In genomic region chr11:62360685-62361084, GRCh38 we compare ENCODE assay signal across 28 cellular contexts. TPM values are rescaled to one million over a fixed set of nuclear protein-coding genes. Genes with fewer than 3 reads are reported as not detected.
DNase-seq lines count a peak whose midpoint lies in the region; ATAC-seq and TF ChIP-seq lines count a peak whose summit lies in the region.
"Had no signal": no experiment of that assay in that cellular context is flagged by ENCODE, and none has a peak within 500 bp of the region (broad histone marks: within the 10 kb centered on the region; RNA-seq: fewer than 3 reads in every experiment).

No MANE protein-coding gene starts in this region.

- no peak overlapping the region for H3K9ac ChIP-seq in Karpas-422 (ENCODE audit: low read length)
- H3K9ac ChIP-seq: SK-N-SH had no signal

- H3K4me3 ChIP-seq in heart right ventricle (peak overlapping the region in 5 of 10 donors; percentile 11 to 32 (median 24)), lower lobe of right lung (no peak overlapping the region), upper lobe of left lung (peak overlapping the region in 1 of 4 donors; percentile 25), Karpas-422 (ENCODE audit: low read length) (no peak overlapping the region), ascending aorta (no peak overlapping the region)

- no peak overlapping the region for H2AFZ ChIP-seq in Karpas-422 (ENCODE audit: low read length)

- no peaks in the 10 kb centered on the region for H4K20me1 ChIP-seq in Karpas-422 (ENCODE audit: insufficient read depth, low read depth, low read length)

- DNase-seq in heart right ventricle (no peak), Right ventricle myocardium inferior (ENCODE audit: missing footprints) (no peak), dermis microvascular lymphatic vessel endothelial cell (ENCODE audit: low read depth in 2 of 2) (peak; percentile 50 to 64), lower lobe of right lung (no peak), upper lobe of left lung (no peak), Karpas-422 (no peak), middle frontal gyrus (ENCODE audit: extremely low spot score, low spot score) (no peak), ascending aorta (ENCODE audit: low spot score in 2 of 2) (no peak)
- DNase-seq: 8988T; Calu3; CD8-positive, alpha-beta memory T cell; DMS153; GDM1; KG1; NCI-H1105 treated with DMSO at 0.1 percent for 48 hours; NCI-H1694; NCI-H2081; NCI-H2171; NCI-H345; NCI-H526; SHP77 treated with DMSO at 0.1 percent for 48 hours; SK-N-SH had no signal

- H3K9me3 ChIP-seq in heart right ventricle (no peaks in the 10 kb centered on the region), lower lobe of right lung (no peaks in the 10 kb centered on the region), upper lobe of left lung (no peaks in the 10 kb centered on the region), Karpas-422 (ENCODE audit: low read length) (no peaks in the 10 kb centered on the region), ascending aorta (no peaks in the 10 kb centered on the region)
- H3K9me3 ChIP-seq: SK-N-SH had no signal

- peak in 2 of 4 donors; percentile 12 to 51 for TF ChIP-seq EP300 in upper lobe of left lung (IDR thresholded peaks at IDR 0.05)

- intact Hi-C loops in heart right ventricle (cut with DNase I) = no loop called here
- intact Hi-C loops in Right ventricle myocardium inferior (cut with DNase I) = no loop called here
- intact Hi-C loops in lower lobe of right lung (cut with DNase I) = no loop called here
- intact Hi-C loops in ascending aorta (cut with DNase I) = no loop called here

- H3K27ac ChIP-seq in heart right ventricle (peak overlapping the region in 7 of 10 donors; percentile 28 to 74 (median 52)), lower lobe of right lung (peak overlapping the region; percentile 61), upper lobe of left lung (peak overlapping the region in 3 of 4 donors; percentile 1 to 73 (median 53)), Karpas-422 (ENCODE audit: low read length) (no peak overlapping the region), ascending aorta (no peak overlapping the region)
- H3K27ac ChIP-seq: C4-2B, HL-60 had no signal

- WGBS in heart right ventricle, 2 donors = 72 to 73% methylated on average over 4 of the region's 4 CpGs
- 69 to 73% methylated on average over 4 of the region's 4 CpGs for WGBS in upper lobe of left lung, 2 donors

- no peak overlapping the region for H3K4me2 ChIP-seq in Karpas-422 (ENCODE audit: low read depth, low read length, poor library complexity, severe bottlenecking)
- H3K4me2 ChIP-seq: SK-N-SH had no signal

- TF ChIP-seq CTCF in heart right ventricle (IDR thresholded peaks at IDR 0.05) (no peak), lower lobe of right lung (IDR thresholded peaks at IDR 0.05) (no peak), upper lobe of left lung (IDR thresholded peaks at IDR 0.05) (no peak), ascending aorta (IDR thresholded peaks at IDR 0.05) (no peak)

- H3K4me1 ChIP-seq in heart right ventricle = no peaks in the 10 kb centered on the region
- no peaks in the 10 kb centered on the region for H3K4me1 ChIP-seq in lower lobe of right lung
- no peaks in the 10 kb centered on the region for H3K4me1 ChIP-seq in upper lobe of left lung
- no peaks in the 10 kb centered on the region for H3K4me1 ChIP-seq in Karpas-422 (ENCODE audit: low read length)
- H3K4me1 ChIP-seq in ascending aorta = no peaks in the 10 kb centered on the region

- H3K27me3 ChIP-seq in heart right ventricle (no peaks in the 10 kb centered on the region), lower lobe of right lung (ENCODE audit: low read depth) (peaks cover 6% of the 10 kb centered on the region), upper lobe of left lung (no peaks in the 10 kb centered on the region), Karpas-422 (ENCODE audit: low read length) (no peaks in the 10 kb centered on the region), ascending aorta (no peaks in the 10 kb centered on the region)

- H3K79me2 ChIP-seq in Karpas-422 (ENCODE audit: low read length) = no peaks in the 10 kb centered on the region

- ATAC-seq in heart right ventricle (peak in 3 of 8 donors; percentile 35 to 47 (median 37)), Right ventricle myocardium inferior (no peak), lower lobe of right lung (no peak), upper lobe of left lung (ENCODE audit: low FRiP score in 2 of 2) (no peak)
- ATAC-seq: HCT116 had no signal

- no peaks in the 10 kb centered on the region for H3K9me2 ChIP-seq in Karpas-422 (replicated peaks; ENCODE audit: insufficient read depth, low read length)
- H3K9me2 ChIP-seq: SK-N-SH had no signal

- no peak for TF ChIP-seq POLR2A in upper lobe of left lung (IDR thresholded peaks at IDR 0.05)

- peaks cover 0 to 11% (median 0%) of the 10 kb centered on the region in 9 donors for H3K36me3 ChIP-seq in heart right ventricle
- peaks cover 13% of the 10 kb centered on the region for H3K36me3 ChIP-seq in lower lobe of right lung
- peaks cover 0 to 7% (median 3%) of the 10 kb centered on the region in 4 donors for H3K36me3 ChIP-seq in upper lobe of left lung
- H3K36me3 ChIP-seq in Karpas-422 (ENCODE audit: insufficient read depth, low read length) = no peaks in the 10 kb centered on the region
- no peaks in the 10 kb centered on the region for H3K36me3 ChIP-seq in ascending aorta

RNA-seq across cellular contexts. Expression of gene ASRGL1, which starts 23.4 kb away (rescaled TPM):
- total RNA-seq in heart right ventricle (1 to 10 TPM; 1.3 to 9.1 (median 2.6) TPM), Right ventricle myocardium inferior (4.7 TPM), dermis microvascular lymphatic vessel endothelial cell (8.6 and 9.6 TPM in 2 replicates), lower lobe of right lung (39.7 TPM), upper lobe of left lung (10 to 100 TPM; 31.2 to 82.8 (median 49.3) TPM), ascending aorta (69.8 TPM)
- 1 to 10 TPM; 3.1 to 6.5 TPM for polyA plus RNA-seq in heart right ventricle
- total RNA-seq in Karpas-422 (2014; rRNA removed; shearing (Covaris generic); ENCODE audit: low replicate concordance) = not detected in 2 replicates

RNA-seq across cellular contexts. Expression of gene SCGB1A1, which starts 58.1 kb away (rescaled TPM):
- total RNA-seq in heart right ventricle = not detected
- under 1 TPM in 1 of 2 donors, not detected in 1; 0.20 TPM for polyA plus RNA-seq in heart right ventricle
- not detected for total RNA-seq in Right ventricle myocardium inferior
- not detected in 2 replicates for total RNA-seq in dermis microvascular lymphatic vessel endothelial cell
- total RNA-seq in lower lobe of right lung = 3,364 TPM
- 1,000 to 10,000 TPM in 4 of 6 donors, 100 to 1,000 TPM in 1, 10 to 100 TPM in 1; 85.4 to 2,572 (median 1,269) TPM for total RNA-seq in upper lobe of left lung
- not detected in 2 replicates for total RNA-seq in Karpas-422 (2014; rRNA removed; shearing (Covaris generic); ENCODE audit: low replicate concordance)
- total RNA-seq in ascending aorta = not detected
- total RNA-seq: Calu3; CD8-positive, alpha-beta memory T cell; H1; HT-29; RPMI7951 had no signal
- polyA plus RNA-seq: CD8-positive, alpha-beta memory T cell; H1; SK-N-SH had no signal

Comparison
In these comparisons a context has a peak if more than half of its experiments do, and no peak if none do; other contexts are left out.
1. DNase-seq: peak in dermis microvascular lymphatic vessel endothelial cell (2 of 2); none in heart right ventricle (0 of 2), Right ventricle myocardium inferior (single experiment), lower lobe of right lung (single experiment), upper lobe of left lung (0 of 2), Karpas-422 (single experiment), middle frontal gyrus (single experiment) and ascending aorta (0 of 2).
2. H3K27ac ChIP-seq: peak in heart right ventricle (7 of 10), lower lobe of right lung (single experiment) and upper lobe of left lung (3 of 4); none in Karpas-422 (single experiment) and ascending aorta (0 of 2).
3. RNA of gene SCGB1A1, which starts 58.1 kb away (total RNA-seq): 3,364 TPM in lower lobe of right lung (single experiment) and 85.4 to 2,572 TPM in upper lobe of left lung; not detected in heart right ventricle, not detected in Right ventricle myocardium inferior (single experiment), not detected in dermis microvascular lymphatic vessel endothelial cell, not detected in Karpas-422 and not detected in ascending aorta (single experiment); every median in the first group is over 10 times any median in the second.